Comparison of ENCODE assay signal across 18 cellular contexts in the genomic region with DNA sequence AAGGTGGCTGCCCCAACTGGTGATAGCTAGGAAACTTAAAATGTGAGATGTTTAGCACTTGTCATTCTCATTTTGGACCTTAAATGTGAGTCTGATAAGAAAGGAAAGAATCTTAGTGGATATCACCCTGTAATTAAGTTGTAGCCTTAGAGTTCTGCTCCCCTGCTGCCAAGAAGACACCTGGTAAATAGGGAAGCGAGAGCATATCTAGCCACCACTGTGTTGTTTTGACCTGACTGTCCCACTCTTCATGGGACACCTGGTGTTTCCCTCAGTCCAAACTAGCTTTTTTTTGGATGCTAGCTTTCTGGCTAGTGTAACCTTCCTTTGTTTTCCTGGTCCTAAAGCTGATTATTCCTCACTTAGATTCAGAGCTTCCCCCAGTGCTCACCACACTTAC.
A peak's percentile ranks its signal among the peaks of the same experiment; 100 is the strongest.
DNase-seq lines count a peak whose midpoint lies in the region; ATAC-seq and TF ChIP-seq lines count a peak whose summit lies in the region.
"Had no signal": no experiment of that assay in that cellular context is flagged by ENCODE, and none has a peak within 500 bp of the region (broad histone marks: within the 10 kb centered on the region; RNA-seq: fewer than 3 reads in every experiment).

No MANE protein-coding gene starts in this region.

- no peak for TF ChIP-seq CTCF in ascending aorta (IDR thresholded peaks at IDR 0.05)
- no peak for TF ChIP-seq CTCF in progenitor cell of endocrine pancreas (IDR thresholded peaks at IDR 0.05; ENCODE audit: unreplicated experiment)

- H3K4me1 Mint-ChIP-seq in progenitor cell of endocrine pancreas (ENCODE audit: low read depth) = no peaks in the 10 kb centered on the region

- H3K27ac Mint-ChIP-seq in progenitor cell of endocrine pancreas = no peak overlapping the region
- H3K27ac Mint-ChIP-seq: activated CD8-positive, alpha-beta T cell treated with anti-CD3 and anti-CD28 coated beads for 36 hours; activated naive CD4-positive, alpha-beta T cell treated with anti-CD3 and anti-CD28 coated beads for 36 hours had no signal

- no peaks in the 10 kb centered on the region for H3K4me1 ChIP-seq in ascending aorta
- H3K4me1 ChIP-seq: breast epithelium, Peyer's patch had no signal

- H3K4me3 Mint-ChIP-seq in progenitor cell of endocrine pancreas (ENCODE audit: low read depth) = no peak overlapping the region
- H3K4me3 Mint-ChIP-seq: activated CD8-positive, alpha-beta T cell treated with anti-CD3 and anti-CD28 coated beads for 36 hours; activated naive CD4-positive, alpha-beta T cell treated with anti-CD3 and anti-CD28 coated beads for 36 hours had no signal

- no peak overlapping the region for H3K27ac ChIP-seq in ascending aorta
- H3K27ac ChIP-seq: breast epithelium, Peyer's patch had no signal

- no peaks in the 10 kb centered on the region for H3K36me3 ChIP-seq in ascending aorta
- H3K36me3 ChIP-seq: breast epithelium, Peyer's patch had no signal

- no peaks in the 10 kb centered on the region for H3K9me3 ChIP-seq in ascending aorta
- H3K9me3 ChIP-seq: breast epithelium, Peyer's patch had no signal

- intact Hi-C loops in ascending aorta (cut with DNase I) = no loop called here

- H3K27me3 ChIP-seq in ascending aorta = no peaks in the 10 kb centered on the region
- H3K27me3 ChIP-seq: breast epithelium, Peyer's patch had no signal

- no peaks in the 10 kb centered on the region for H3K9me3 Mint-ChIP-seq in progenitor cell of endocrine pancreas (ENCODE audit: low read depth)
- H3K9me3 Mint-ChIP-seq: activated CD8-positive, alpha-beta T cell treated with anti-CD3 and anti-CD28 coated beads for 36 hours; activated naive CD4-positive, alpha-beta T cell treated with anti-CD3 and anti-CD28 coated beads for 36 hours had no signal

- DNase-seq in RPMI8226 (peak; percentile 5), ascending aorta (ENCODE audit: low spot score in 2 of 2) (no peak), NCI-H1436 treated with DMSO at 0.1 percent for 48 hours (lab: John Stamatoyannopoulos, UW) (no peak), progenitor cell of endocrine pancreas (ENCODE audit: low spot score, unreplicated experiment) (no peak)
- DNase-seq in activated CD4-positive, alpha-beta T cell treated with anti-CD3 and anti-CD28 coated beads, Interleukin-2, amount 50 U/mL, for 1 hour = no peak
- DNase-seq: activated CD8-positive, alpha-beta T cell treated with anti-CD3 and anti-CD28 coated beads for 36 hours; activated naive CD4-positive, alpha-beta T cell treated with anti-CD3 and anti-CD28 coated beads for 36 hours; DMS79; kidney glomerular epithelial cell; NCI-H1105; NCI-H345; Peyer's patch; retina had no signal

- no peaks in the 10 kb centered on the region for H3K36me3 Mint-ChIP-seq in progenitor cell of endocrine pancreas (ENCODE audit: insufficient read depth)

- H3K4me3 ChIP-seq in ascending aorta = no peak overlapping the region
- H3K4me3 ChIP-seq: breast epithelium, Peyer's patch had no signal

- ATAC-seq in GM18907 (IDR thresholded peaks at IDR 0.05; ENCODE audit: unreplicated experiment) (peak; percentile 95), GM21529 (IDR thresholded peaks at IDR 0.05; ENCODE audit: unreplicated experiment) (peak; percentile 68), HG02981 (IDR thresholded peaks at IDR 0.05; ENCODE audit: unreplicated experiment) (peak; percentile 89)
- ATAC-seq: activated CD8-positive, alpha-beta T cell treated with anti-CD3 and anti-CD28 coated beads for 36 hours; HepG2 had no signal

- no peaks in the 10 kb centered on the region for H3K27me3 Mint-ChIP-seq in progenitor cell of endocrine pancreas
- H3K27me3 Mint-ChIP-seq: activated CD8-positive, alpha-beta T cell treated with anti-CD3 and anti-CD28 coated beads for 36 hours had no signal
